ENCODE assay signal across 12 cellular contexts in the genomic region with DNA sequence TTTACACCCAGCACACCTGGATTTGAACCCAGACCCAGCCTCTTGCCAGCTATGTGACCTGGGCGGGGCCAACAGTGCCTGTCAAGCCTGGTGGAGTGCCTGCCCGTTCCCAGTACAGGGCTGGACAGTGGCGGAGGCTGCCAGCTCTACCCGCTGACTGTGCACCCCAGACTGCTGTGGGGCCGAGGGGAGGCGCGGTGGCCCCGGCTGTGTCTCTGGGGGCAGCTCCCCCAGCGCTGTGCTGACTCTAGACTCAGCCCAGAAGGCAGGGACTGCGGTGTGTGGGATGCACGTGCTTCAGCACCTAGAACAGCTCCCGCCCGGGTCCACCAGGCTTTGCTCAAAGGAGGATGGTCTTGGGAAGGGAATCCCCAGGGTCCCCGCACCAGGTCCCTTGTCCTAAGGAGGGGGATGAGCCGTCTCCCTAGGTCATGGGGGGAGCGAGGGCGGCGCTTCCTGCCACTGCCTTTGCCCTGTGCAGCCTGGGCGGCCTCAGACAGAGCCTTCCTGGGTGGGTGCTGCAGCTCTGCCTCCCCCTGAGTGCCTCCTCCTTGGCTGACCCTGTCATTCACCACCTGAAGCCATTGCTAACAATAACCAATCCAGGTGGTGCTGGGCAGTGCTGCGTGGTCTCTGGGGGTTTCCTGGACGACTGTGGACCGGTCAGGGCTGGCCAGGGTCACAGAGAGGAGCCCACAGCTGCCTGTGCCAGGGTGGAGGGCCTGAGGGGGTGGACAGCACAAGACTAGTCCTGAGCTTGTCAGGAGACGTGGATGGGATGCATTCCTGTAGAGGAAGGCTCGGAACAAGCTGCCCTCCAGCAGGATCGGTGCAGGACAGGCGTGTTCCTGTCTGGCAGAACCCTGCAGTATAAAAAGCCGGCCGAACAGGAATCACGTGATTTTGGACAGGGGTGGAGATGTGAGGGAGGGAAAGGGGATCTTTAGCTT. TPM values are rescaled to one million over a fixed set of nuclear protein-coding genes. Genes with fewer than 3 reads are reported as not detected.
A peak's percentile ranks its signal among the peaks of the same experiment; 100 is the strongest.
DNase-seq lines count a peak whose midpoint lies in the region; ATAC-seq and FAIRE-seq lines count a peak whose summit lies in the region.
"Had no signal": no experiment of that assay in that cellular context is flagged by ENCODE, and none has a peak within 500 bp of the region (broad histone marks: within the 10 kb centered on the region; RNA-seq: fewer than 3 reads in every experiment).

No MANE protein-coding gene starts in this region.

- WGBS in small intestine, 3 donors: 36 to 42% (median 40%) methylated on average over 29 of the region's 29 CpGs

- FAIRE-seq in small intestine (lab: Jason Lieb, UNC): no peak

- no peaks in the 10 kb centered on the region for H3K9me3 ChIP-seq in small intestine (ENCODE audit: control insufficient read depth, low read depth)
- H3K9me3 ChIP-seq: neutrophil had no signal

- H3K27ac Mint-ChIP-seq in activated naive CD8-positive, alpha-beta T cell treated with anti-CD3 and anti-CD28 coated beads, Interleukin-2, amount 50 U/mL, for 24 hours: no peak overlapping the region
- H3K27ac Mint-ChIP-seq in activated naive CD8-positive, alpha-beta T cell treated with anti-CD3 and anti-CD28 coated beads for 36 hours: no peak overlapping the region
- H3K27ac Mint-ChIP-seq: B cell had no signal

- no peaks in the 10 kb centered on the region for H3K36me3 ChIP-seq in small intestine (ENCODE audit: control insufficient read depth in 2 of 2, insufficient read depth in 2 of 2, low read length in 2 of 2)
- H3K36me3 ChIP-seq: neutrophil had no signal

- no peak overlapping the region for H3K4me3 Mint-ChIP-seq in activated naive CD8-positive, alpha-beta T cell treated with anti-CD3 and anti-CD28 coated beads, Interleukin-2, amount 50 U/mL, for 24 hours
- no peak overlapping the region for H3K4me3 Mint-ChIP-seq in activated naive CD8-positive, alpha-beta T cell treated with anti-CD3 and anti-CD28 coated beads for 36 hours
- H3K4me3 Mint-ChIP-seq: B cell had no signal

- peaks cover 2% of the 10 kb centered on the region for H3K9me3 Mint-ChIP-seq in activated naive CD8-positive, alpha-beta T cell treated with anti-CD3 and anti-CD28 coated beads, Interleukin-2, amount 50 U/mL, for 24 hours
- peaks cover 2% of the 10 kb centered on the region for H3K9me3 Mint-ChIP-seq in activated naive CD8-positive, alpha-beta T cell treated with anti-CD3 and anti-CD28 coated beads for 36 hours

- peaks cover 0 to 8% of the 10 kb centered on the region in 2 donors for H3K27me3 ChIP-seq in small intestine (ENCODE audit: control insufficient read depth in 2 of 2, insufficient read depth in 2 of 2, low read length in 2 of 2)

- H3K27ac ChIP-seq in small intestine (ENCODE audit: low read depth in 1 of 2, low read length in 1 of 2): no peak overlapping the region
- H3K27ac ChIP-seq: neutrophil had no signal

- intact Hi-C loops in left ventricle myocardium superior (cut with micrococcal nuclease): no loop called here

- no peaks in the 10 kb centered on the region for H3K36me3 Mint-ChIP-seq in activated naive CD8-positive, alpha-beta T cell treated with anti-CD3 and anti-CD28 coated beads, Interleukin-2, amount 50 U/mL, for 24 hours (ENCODE audit: low read depth)
- H3K36me3 Mint-ChIP-seq in activated naive CD8-positive, alpha-beta T cell treated with anti-CD3 and anti-CD28 coated beads for 36 hours: no peaks in the 10 kb centered on the region

- H3K4me3 ChIP-seq in small intestine (ENCODE audit: low read depth in 1 of 2, low read length in 2 of 2): no peak overlapping the region

- peaks cover 18% of the 10 kb centered on the region for H3K27me3 Mint-ChIP-seq in activated naive CD8-positive, alpha-beta T cell treated with anti-CD3 and anti-CD28 coated beads, Interleukin-2, amount 50 U/mL, for 24 hours
- peaks cover 16% of the 10 kb centered on the region for H3K27me3 Mint-ChIP-seq in activated naive CD8-positive, alpha-beta T cell treated with anti-CD3 and anti-CD28 coated beads for 36 hours

- DNase-seq in activated naive CD8-positive, alpha-beta T cell treated with anti-CD3 and anti-CD28 coated beads, Interleukin-2, amount 50 U/mL, for 24 hours: no peak
- DNase-seq in activated naive CD8-positive, alpha-beta T cell treated with anti-CD3 and anti-CD28 coated beads for 36 hours: no peak
- DNase-seq in SHP77 (lab: John Stamatoyannopoulos, UW): peak; percentile 54 to 78
- DNase-seq in left ventricle myocardium superior: no peak
- DNase-seq in small intestine: peak; percentile 6
- no peak for DNase-seq in activated gamma-delta T cell (lab: John Stamatoyannopoulos, UW)
- no peak for DNase-seq in GOT3 (lab: John Stamatoyannopoulos, UW)
- DNase-seq in SK-N-DZ (ENCODE audit: low spot score): no peak
- DNase-seq: hippocampal formation, NCI-H1105 had no signal

- peaks cover 2% of the 10 kb centered on the region for H3K4me1 Mint-ChIP-seq in activated naive CD8-positive, alpha-beta T cell treated with anti-CD3 and anti-CD28 coated beads, Interleukin-2, amount 50 U/mL, for 24 hours
- H3K4me1 Mint-ChIP-seq in activated naive CD8-positive, alpha-beta T cell treated with anti-CD3 and anti-CD28 coated beads for 36 hours: no peaks in the 10 kb centered on the region
- H3K4me1 Mint-ChIP-seq: B cell had no signal

- ATAC-seq in activated naive CD8-positive, alpha-beta T cell treated with anti-CD3 and anti-CD28 coated beads, Interleukin-2, amount 50 U/mL, for 24 hours: peak; percentile 28
- ATAC-seq in left ventricle myocardium superior: peak; percentile 34

- no peaks in the 10 kb centered on the region for H3K4me1 ChIP-seq in small intestine (ENCODE audit: control insufficient read depth in 2 of 2, insufficient read depth in 1 of 2, low read depth in 1 of 2, low read length in 1 of 2)

RNA-seq across cellular contexts. Expression of a gene that starts 18.6 kb away (rescaled TPM):
- total RNA-seq in activated naive CD8-positive, alpha-beta T cell treated with anti-CD3 and anti-CD28 coated beads for 36 hours: 1 to 10 TPM; 1.1 to 1.2 TPM
- total RNA-seq in left ventricle myocardium superior: 12.1 TPM
- 1 to 10 TPM in 2 of 3 donors, not detected in 1; 1.4 to 9.3 TPM for polyA plus RNA-seq in small intestine
- polyA plus RNA-seq in SK-N-DZ (2014; cell fraction: cytosol; rRNA removed): 0.05 TPM in 1 of 2 replicates, not detected in the other
- polyA plus RNA-seq in SK-N-DZ (2014; cell fraction: nucleus; rRNA removed): not detected in 2 replicates

Comparison
In these comparisons a context has a peak if more than half of its experiments do, and no peak if none do; other contexts are left out.
1. DNase-seq: peak in SHP77 (2 of 2) and small intestine (single experiment); none in activated naive CD8-positive, alpha-beta T cell treated with anti-CD3 and anti-CD28 coated beads, Interleukin-2, amount 50 U/mL, for 24 hours (single experiment), activated naive CD8-positive, alpha-beta T cell treated with anti-CD3 and anti-CD28 coated beads for 36 hours (single experiment), left ventricle myocardium superior (single experiment), activated gamma-delta T cell (single experiment), GOT3 (single experiment) and SK-N-DZ (single experiment).